8 cellular contexts compared by ENCODE assay signal in the genomic region with DNA sequence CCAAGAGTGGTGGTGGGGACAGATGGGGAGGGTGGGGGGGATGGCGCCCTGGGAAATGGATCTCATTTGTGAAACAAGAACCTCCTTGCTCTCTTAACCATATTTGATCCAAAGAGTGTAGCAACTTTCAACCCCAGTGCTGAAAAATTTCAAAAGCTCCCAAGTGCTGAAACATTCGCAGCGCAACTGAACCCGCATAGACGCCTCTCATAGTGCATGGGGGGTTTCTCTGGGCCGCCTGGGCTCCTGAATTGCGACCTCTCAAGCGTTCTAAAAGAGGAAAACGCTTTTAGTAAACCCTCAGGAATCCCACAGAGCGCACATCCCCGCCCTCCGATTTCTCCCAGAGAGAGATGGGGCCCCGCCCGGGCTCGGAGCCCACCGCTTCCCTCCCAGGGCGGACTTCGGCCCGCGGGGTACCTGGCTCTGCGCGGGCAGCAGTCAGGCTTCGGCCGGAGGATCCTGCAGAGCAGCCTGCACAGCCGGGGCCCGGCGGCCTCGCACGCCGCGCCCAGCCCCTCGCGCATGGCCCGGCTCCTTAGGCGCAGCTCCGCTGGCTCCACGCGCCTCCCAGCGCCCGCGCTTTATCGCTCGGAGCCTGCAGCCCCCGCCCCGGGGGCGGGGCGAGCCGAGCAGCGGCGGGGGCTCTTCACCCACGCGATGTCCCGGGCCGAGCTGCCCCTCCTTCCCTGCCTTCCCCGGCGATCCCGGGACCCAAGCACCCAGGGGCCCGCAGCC. TPM values are rescaled to one million over a fixed set of nuclear protein-coding genes. Genes with fewer than 3 reads are reported as not detected.
A peak's percentile ranks its signal among the peaks of the same experiment; 100 is the strongest.
DNase-seq lines count a peak whose midpoint lies in the region; ATAC-seq lines count a peak whose summit lies in the region.

No MANE protein-coding gene starts in this region.

- no peaks in the 10 kb centered on the region for H3K36me3 Mint-ChIP-seq in activated T-cell treated with anti-CD3 and anti-CD28 coated beads, Interleukin-2, amount 50 U/mL, for 72 hours (ENCODE audit: insufficient read depth in 2 of 2)
- no peaks in the 10 kb centered on the region for H3K36me3 Mint-ChIP-seq in stimulated activated effector memory CD8-positive, alpha-beta T cell treated with anti-CD3 and anti-CD28 coated beads, Interleukin-12 subunit alpha, Interleukin-12 subunit beta, amount 100 ng/mL, for 72 hours

- no peaks in the 10 kb centered on the region for H3K9me3 Mint-ChIP-seq in activated T-cell treated with anti-CD3 and anti-CD28 coated beads, Interleukin-2, amount 50 U/mL, for 72 hours
- no peaks in the 10 kb centered on the region for H3K9me3 Mint-ChIP-seq in stimulated activated effector memory CD8-positive, alpha-beta T cell treated with anti-CD3 and anti-CD28 coated beads, Interleukin-12 subunit alpha, Interleukin-12 subunit beta, amount 100 ng/mL, for 72 hours

- no peaks in the 10 kb centered on the region for H3K9me3 ChIP-seq in iPS-18c (ENCODE audit: control insufficient read depth, insufficient read depth, low read length)

- H3K27ac Mint-ChIP-seq in activated T-cell treated with anti-CD3 and anti-CD28 coated beads, Interleukin-2, amount 50 U/mL, for 72 hours = no peak overlapping the region
- no peak overlapping the region for H3K27ac Mint-ChIP-seq in stimulated activated effector memory CD8-positive, alpha-beta T cell treated with anti-CD3 and anti-CD28 coated beads, Interleukin-12 subunit alpha, Interleukin-12 subunit beta, amount 100 ng/mL, for 72 hours

- peaks cover 6% of the 10 kb centered on the region for H3K4me1 Mint-ChIP-seq in activated T-cell treated with anti-CD3 and anti-CD28 coated beads, Interleukin-2, amount 50 U/mL, for 72 hours (ENCODE audit: low read depth)
- H3K4me1 Mint-ChIP-seq in stimulated activated effector memory CD8-positive, alpha-beta T cell treated with anti-CD3 and anti-CD28 coated beads, Interleukin-12 subunit alpha, Interleukin-12 subunit beta, amount 100 ng/mL, for 72 hours = peaks cover 6% of the 10 kb centered on the region

- ATAC-seq in activated T-cell treated with anti-CD3 and anti-CD28 coated beads, Interleukin-2, amount 50 U/mL, for 72 hours (replicated peaks in 1 of 2) = peak; percentile 45 to 60
- ATAC-seq in stimulated activated effector memory CD8-positive, alpha-beta T cell treated with anti-CD3 and anti-CD28 coated beads, Interleukin-12 subunit alpha, Interleukin-12 subunit beta, amount 100 ng/mL, for 72 hours = peak; percentile 43
- ATAC-seq in GM21825 (IDR thresholded peaks at IDR 0.05; ENCODE audit: unreplicated experiment) = no peak
- ATAC-seq in GM19324 (IDR thresholded peaks at IDR 0.05; ENCODE audit: low FRiP score, unreplicated experiment) = no peak

- peak overlapping the region; percentile 59 to 65 for H3K4me3 Mint-ChIP-seq in activated T-cell treated with anti-CD3 and anti-CD28 coated beads, Interleukin-2, amount 50 U/mL, for 72 hours
- peak overlapping the region; percentile 53 for H3K4me3 Mint-ChIP-seq in stimulated activated effector memory CD8-positive, alpha-beta T cell treated with anti-CD3 and anti-CD28 coated beads, Interleukin-12 subunit alpha, Interleukin-12 subunit beta, amount 100 ng/mL, for 72 hours

- H3K4me3 ChIP-seq in iPS-18c (ENCODE audit: insufficient read depth, low read depth, low read length) = peak overlapping the region; percentile 31

- DNase-seq in DMS153 treated with DMSO at 0.1 percent for 48 hours (lab: John Stamatoyannopoulos, UW; ENCODE audit: unreplicated experiment) (peak; percentile 8), DMS153 (lab: John Stamatoyannopoulos, UW) (no peak), NCI-H1092 treated with DMSO at 0.1 percent for 48 hours (lab: John Stamatoyannopoulos, UW) (no peak)
- peak in 1 of 2 donors; percentile 18 for DNase-seq in activated T-cell treated with anti-CD3 and anti-CD28 coated beads, Interleukin-2, amount 50 U/mL, for 72 hours
- DNase-seq in stimulated activated effector memory CD8-positive, alpha-beta T cell treated with anti-CD3 and anti-CD28 coated beads, Interleukin-12 subunit alpha, Interleukin-12 subunit beta, amount 100 ng/mL, for 72 hours (ENCODE audit: low spot score in 2 of 2) = no peak

- peaks cover 42% of the 10 kb centered on the region for H3K27me3 Mint-ChIP-seq in activated T-cell treated with anti-CD3 and anti-CD28 coated beads, Interleukin-2, amount 50 U/mL, for 72 hours (ENCODE audit: low read depth)

RNA-seq across cellular contexts. Expression of a gene that starts 7.0 kb away (rescaled TPM):
- total RNA-seq in activated T-cell treated with anti-CD3 and anti-CD28 coated beads, Interleukin-2, amount 50 U/mL, for 72 hours = under 1 TPM; 0.05 to 0.14 TPM

Comparison
In these comparisons a context has a peak if more than half of its experiments do, and no peak if none do; other contexts are left out.
1. ATAC-seq: peak in activated T-cell treated with anti-CD3 and anti-CD28 coated beads, Interleukin-2, amount 50 U/mL, for 72 hours (2 of 2) and stimulated activated effector memory CD8-positive, alpha-beta T cell treated with anti-CD3 and anti-CD28 coated beads, Interleukin-12 subunit alpha, Interleukin-12 subunit beta, amount 100 ng/mL, for 72 hours (single experiment); none in GM21825 (single experiment) and GM19324 (single experiment).